ENCODE assay signal across 10 cellular contexts in the genomic region with DNA sequence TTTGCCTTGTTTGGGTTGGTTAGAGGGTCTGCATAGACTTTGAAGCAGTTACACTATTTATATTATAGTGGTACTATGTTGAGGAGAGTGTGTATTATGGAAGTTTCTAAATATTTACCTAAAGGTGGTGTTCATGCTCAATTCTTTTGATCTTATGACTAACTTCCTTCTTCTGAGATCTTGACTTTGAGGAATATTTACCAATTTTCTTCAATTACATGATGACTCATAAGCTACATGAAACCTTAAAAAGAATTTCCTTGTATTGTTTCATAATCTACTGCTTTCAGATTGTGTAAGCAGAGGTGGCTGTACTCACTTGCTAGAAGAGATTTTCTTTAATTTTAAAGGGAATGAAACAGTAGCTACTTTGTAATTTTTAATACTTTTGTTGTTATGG.
A peak's percentile ranks its signal among the peaks of the same experiment; 100 is the strongest.
DNase-seq lines count a peak whose midpoint lies in the region; ATAC-seq, FAIRE-seq and TF ChIP-seq lines count a peak whose summit lies in the region.
"Had no signal": no experiment of that assay in that cellular context is flagged by ENCODE, and none has a peak within 500 bp of the region (broad histone marks: within the 10 kb centered on the region; RNA-seq: fewer than 3 reads in every experiment).

No MANE protein-coding gene starts in this region.

- RAD21 ChIA-PET in GM12878 (lab: Charles Lee; ENCODE audit: unreplicated experiment) = no interaction called here

- SMC1A ChIA-PET in GM12878 (lab: Charles Lee; ENCODE audit: uncharacterized antibody, unreplicated experiment) = no interaction called here

- no peak for TF ChIP-seq POLR2A in GM12878 (IDR thresholded peaks at IDR 0.05; ENCODE audit: low read depth, low read length)
- no peak for TF ChIP-seq POLR2A in gastrocnemius medialis (IDR thresholded peaks at IDR 0.05)

- TF ChIP-seq RAD21 in GM12878 (IDR thresholded peaks at IDR 0.05; ENCODE audit: insufficient read depth, low read depth, low read length) = no peak

- no peak for FAIRE-seq in GM12878 (lab: Jason Lieb, UNC)

- H2AFZ ChIP-seq in GM23248 (no peak overlapping the region), MM.1S (ENCODE audit: low read length) (no peak overlapping the region), GM12878 (ENCODE audit: control insufficient read depth, low read depth, low read length) (no peak overlapping the region)

- no peaks in the 10 kb centered on the region for H3K4me1 ChIP-seq in GM23248 (ENCODE audit: insufficient read depth)
- peaks cover 15% of the 10 kb centered on the region for H3K4me1 ChIP-seq in MM.1S (ENCODE audit: low read length)
- H3K4me1 ChIP-seq in GM12878 (ENCODE audit: control insufficient read depth, insufficient read depth, low read length) = no peaks in the 10 kb centered on the region
- H3K4me1 ChIP-seq in gastrocnemius medialis = no peaks in the 10 kb centered on the region
- H3K4me1 ChIP-seq: Peyer's patch had no signal

- no peaks in the 10 kb centered on the region for H3K27me3 ChIP-seq in GM23248 (replicated peaks; ENCODE audit: insufficient read depth)
- no peaks in the 10 kb centered on the region for H3K27me3 ChIP-seq in MM.1S (replicated peaks; ENCODE audit: insufficient read depth, low read length)
- no peaks in the 10 kb centered on the region for H3K27me3 ChIP-seq in GM12878 (replicated peaks in 1 of 2; ENCODE audit: control insufficient read depth in 2 of 2, insufficient read depth in 2 of 2, low read length in 1 of 2)
- H3K27me3 ChIP-seq in gastrocnemius medialis = no peaks in the 10 kb centered on the region
- H3K27me3 ChIP-seq: Peyer's patch had no signal

- no peak overlapping the region for H3K4me3 ChIP-seq in GM23248
- H3K4me3 ChIP-seq in MM.1S (ENCODE audit: low read length) = no peak overlapping the region
- no peak overlapping the region for H3K4me3 ChIP-seq in GM12878
- no peak overlapping the region for H3K4me3 ChIP-seq in skeletal muscle cell (ENCODE audit: low read depth, low read length)
- no peak overlapping the region for H3K4me3 ChIP-seq in gastrocnemius medialis
- H3K4me3 ChIP-seq: Peyer's patch had no signal

- H3K9ac ChIP-seq in GM23248 = no peak overlapping the region
- H3K9ac ChIP-seq in MM.1S (ENCODE audit: low read length) = no peak overlapping the region
- no peak overlapping the region for H3K9ac ChIP-seq in GM12878 (ENCODE audit: control insufficient read depth, insufficient read depth, low read length)

- ATAC-seq in GM12878 (peak; percentile 64), gastrocnemius medialis (no peak)

- POLR2A ChIA-PET in GM12878 (lab: Charles Lee) = no interaction called here

- H3K36me3 ChIP-seq in GM23248 (ENCODE audit: low read depth) (no peaks in the 10 kb centered on the region), MM.1S (replicated peaks; ENCODE audit: insufficient read depth, low read length) (no peaks in the 10 kb centered on the region), GM12878 (ENCODE audit: control insufficient read depth in 2 of 2, insufficient read depth in 2 of 2, low read length in 1 of 2) (no peaks in the 10 kb centered on the region), gastrocnemius medialis (no peaks in the 10 kb centered on the region)
- H3K36me3 ChIP-seq: Peyer's patch had no signal

- TF ChIP-seq CTCF in MM.1S (IDR thresholded peaks at IDR 0.05; ENCODE audit: low read length) = no peak
- no peak for TF ChIP-seq CTCF in GM12878 (IDR thresholded peaks at IDR 0.05 in 2 of 3, conservative IDR thresholded peaks at IDR 0.05 in 1 of 3; ENCODE audit: control insufficient read depth in 2 of 3, extremely low read depth in 1 of 3, insufficient read depth in 1 of 3, low read depth in 3 of 3, low read length in 3 of 3)
- TF ChIP-seq CTCF in gastrocnemius medialis (IDR thresholded peaks at IDR 0.05 in 4 of 5, conservative IDR thresholded peaks at IDR 0.05 in 1 of 5) = no peak

- in situ Hi-C loops in GM23248 (cut with MboI) = no loop called here
- in situ Hi-C loops in GM12878 (cut with MboI) = no loop called here
- in situ Hi-C loops in gastrocnemius medialis (cut with MboI; ENCODE audit: low sequenced_read_pairs in 4 of 4) = no loop called here

- H3K4me2 ChIP-seq in GM23248 (ENCODE audit: unreplicated experiment) (no peak overlapping the region), MM.1S (ENCODE audit: low read depth, low read length) (peak overlapping the region; percentile 9; the same call in 1 of the 2 replicates), GM12878 (ENCODE audit: control insufficient read depth, insufficient read depth) (no peak overlapping the region)

- no TSS peak for BruUV-seq in GM12878 (replicated peaks; lab: Mats Ljungman, UMichigan)

- no peaks in the 10 kb centered on the region for H4K20me1 ChIP-seq in GM23248 (ENCODE audit: insufficient read depth)
- H4K20me1 ChIP-seq in MM.1S (ENCODE audit: insufficient read depth, low read length) = no peaks in the 10 kb centered on the region
- no peaks in the 10 kb centered on the region for H4K20me1 ChIP-seq in GM12878 (ENCODE audit: control insufficient read depth, insufficient read depth)

- H3K9me3 ChIP-seq in GM23248 (ENCODE audit: low read depth) (no peaks in the 10 kb centered on the region), MM.1S (replicated peaks; ENCODE audit: insufficient read depth, low read length) (no peaks in the 10 kb centered on the region), GM12878 (replicated peaks; ENCODE audit: control insufficient read depth, insufficient read depth, low read length) (no peaks in the 10 kb centered on the region), gastrocnemius medialis (no peaks in the 10 kb centered on the region)

- CTCF ChIA-PET in GM12878 (lab: Yijun Ruan, JAX) = no interaction called here

- no peak overlapping the region for H3K27ac ChIP-seq in GM23248
- H3K27ac ChIP-seq in MM.1S (ENCODE audit: low read length) = no peak overlapping the region
- no peak overlapping the region for H3K27ac ChIP-seq in GM12878 (ENCODE audit: control insufficient read depth, insufficient read depth)
- H3K27ac ChIP-seq in gastrocnemius medialis = no peak overlapping the region
- H3K27ac ChIP-seq: Peyer's patch had no signal

- H3K79me2 ChIP-seq in GM23248 (ENCODE audit: insufficient read depth) (no peaks in the 10 kb centered on the region), MM.1S (ENCODE audit: low read length) (no peaks in the 10 kb centered on the region), GM12878 (ENCODE audit: control insufficient read depth, insufficient read depth, low read length) (no peaks in the 10 kb centered on the region)

- no peaks in the 10 kb centered on the region for H3K9me2 ChIP-seq in GM23248 (ENCODE audit: insufficient read depth)
- no peaks in the 10 kb centered on the region for H3K9me2 ChIP-seq in MM.1S (replicated peaks; ENCODE audit: insufficient read depth, low read length)

- H3F3A ChIP-seq in GM23248 (ENCODE audit: insufficient read depth) (no peaks in the 10 kb centered on the region), MM.1S (ENCODE audit: insufficient read depth, low read length) (peaks cover 20% of the 10 kb centered on the region)

- intact Hi-C loops in GM12878 (cut with micrococcal nuclease; ENCODE audit: unreplicated experiment) = loop anchor here (10.0 kb wide), 1 partner anchor 696 kb away; the partner anchor contains the start of gene BASP1
- intact Hi-C loops in gastrocnemius medialis (cut with DNase I; ENCODE audit: low total_unique reads) = no loop called here

- no peak for TF ChIP-seq EP300 in GM12878 (IDR thresholded peaks at IDR 0.05; ENCODE audit: borderline replicate concordance in 1 of 2, control insufficient read depth in 1 of 2, low read depth in 2 of 2, low read length in 2 of 2)

- DNase-seq in GM23248 = peak; percentile 2
- no peak for DNase-seq in MM.1S
- no peak for DNase-seq in GM12878 (ENCODE audit: low read depth, low spot score)
- DNase-seq in skeletal muscle cell (ENCODE audit: low read depth) = peak; percentile 5
- no peak for DNase-seq in T-helper 2 cell
- no peak for DNase-seq in gastrocnemius medialis
- no peak for DNase-seq in inferior parietal cortex (ENCODE audit: extremely low spot score)
- DNase-seq in effector CD4-positive, alpha-beta T cell = no peak
- DNase-seq: NCI-H2029, Peyer's patch had no signal

TF ChIP-seq in GM12878, 131 proteins besides CTCF, POLR2A, EP300 and RAD21:
- peak; percentile 28; the same call in 1 of the 2 replicates for TF ChIP-seq JUNB (IDR thresholded peaks at IDR 0.05)
- TF ChIP-seq, protein P1, sequence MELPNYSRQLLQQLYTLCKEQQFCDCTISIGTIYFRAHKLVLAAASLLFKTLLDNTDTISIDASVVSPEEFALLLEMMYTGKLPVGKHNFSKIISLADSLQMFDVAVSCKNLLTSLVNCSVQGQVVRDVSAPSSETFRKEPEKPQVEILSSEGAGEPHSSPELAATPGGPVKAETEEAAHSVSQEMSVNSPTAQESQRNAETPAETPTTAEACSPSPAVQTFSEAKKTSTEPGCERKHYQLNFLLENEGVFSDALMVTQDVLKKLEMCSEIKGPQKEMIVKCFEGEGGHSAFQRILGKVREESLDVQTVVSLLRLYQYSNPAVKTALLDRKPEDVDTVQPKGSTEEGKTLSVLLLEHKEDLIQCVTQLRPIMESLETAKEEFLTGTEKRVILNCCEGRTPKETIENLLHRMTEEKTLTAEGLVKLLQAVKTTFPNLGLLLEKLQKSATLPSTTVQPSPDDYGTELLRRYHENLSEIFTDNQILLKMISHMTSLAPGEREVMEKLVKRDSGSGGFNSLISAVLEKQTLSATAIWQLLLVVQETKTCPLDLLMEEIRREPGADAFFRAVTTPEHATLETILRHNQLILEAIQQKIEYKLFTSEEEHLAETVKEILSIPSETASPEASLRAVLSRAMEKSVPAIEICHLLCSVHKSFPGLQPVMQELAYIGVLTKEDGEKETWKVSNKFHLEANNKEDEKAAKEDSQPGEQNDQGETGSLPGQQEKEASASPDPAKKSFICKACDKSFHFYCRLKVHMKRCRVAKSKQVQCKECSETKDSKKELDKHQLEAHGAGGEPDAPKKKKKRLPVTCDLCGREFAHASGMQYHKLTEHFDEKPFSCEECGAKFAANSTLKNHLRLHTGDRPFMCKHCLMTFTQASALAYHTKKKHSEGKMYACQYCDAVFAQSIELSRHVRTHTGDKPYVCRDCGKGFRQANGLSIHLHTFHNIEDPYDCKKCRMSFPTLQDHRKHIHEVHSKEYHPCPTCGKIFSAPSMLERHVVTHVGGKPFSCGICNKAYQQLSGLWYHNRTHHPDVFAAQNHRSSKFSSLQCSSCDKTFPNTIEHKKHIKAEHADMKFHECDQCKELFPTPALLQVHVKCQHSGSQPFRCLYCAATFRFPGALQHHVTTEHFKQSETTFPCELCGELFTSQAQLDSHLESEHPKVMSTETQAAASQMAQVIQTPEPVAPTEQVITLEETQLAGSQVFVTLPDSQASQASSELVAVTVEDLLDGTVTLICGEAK (IDR thresholded peaks at IDR 0.05; ENCODE audit: borderline replicate concordance) = no peak

Comparison
In these comparisons a context has a peak if more than half of its experiments do, and no peak if none do; other contexts are left out.
1. DNase-seq: peak in GM23248 (single experiment) and skeletal muscle cell (single experiment); none in MM.1S (single experiment), GM12878 (single experiment), T-helper 2 cell (0 of 5), gastrocnemius medialis (0 of 2), inferior parietal cortex (single experiment) and effector CD4-positive, alpha-beta T cell (single experiment).